10 cellular contexts compared by ENCODE assay signal in the genomic region with DNA sequence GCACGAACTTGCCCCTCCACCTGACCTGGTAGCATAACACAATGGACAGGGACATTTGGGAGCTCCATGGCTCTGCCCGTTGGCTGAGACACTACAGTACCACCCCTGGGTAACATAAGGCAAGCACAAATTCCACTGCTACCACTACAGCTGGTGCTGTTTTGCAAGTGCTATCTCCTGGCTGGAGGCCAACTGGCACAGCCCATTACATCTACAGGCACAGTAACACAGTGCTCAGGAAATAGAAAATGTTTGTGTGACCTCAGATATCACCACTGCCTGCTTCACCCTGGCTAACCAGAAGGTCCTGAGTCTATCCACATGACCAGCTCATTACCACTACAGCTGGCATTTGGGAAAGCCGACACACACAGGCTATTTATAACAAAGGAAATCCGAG.
DNase-seq lines count a peak whose midpoint lies in the region; ATAC-seq and TF ChIP-seq lines count a peak whose summit lies in the region.
"Had no signal": no experiment of that assay in that cellular context is flagged by ENCODE, and none has a peak within 500 bp of the region (broad histone marks: within the 10 kb centered on the region; RNA-seq: fewer than 3 reads in every experiment).

No MANE protein-coding gene starts in this region.

- TF ChIP-seq CTCF in LNCaP clone FGC (IDR thresholded peaks at IDR 0.05; ENCODE audit: control insufficient read depth, extremely low read depth, insufficient read depth) (no peak), VCaP (conservative IDR thresholded peaks at IDR 0.05) (no peak), spleen (IDR thresholded peaks at IDR 0.05 in 8 of 11, conservative IDR thresholded peaks at IDR 0.05 in 3 of 11) (no peak)

- peaks cover 24% of the 10 kb centered on the region for H3K9me3 Mint-ChIP-seq in stimulated activated effector memory CD8-positive, alpha-beta T cell treated with anti-CD3 and anti-CD28 coated beads, Interleukin-12 subunit alpha, Interleukin-12 subunit beta, amount 100 ng/mL, for 72 hours

- ATAC-seq in right cardiac atrium (peak; percentile 98 to 99), GM21390 (IDR thresholded peaks at IDR 0.05; ENCODE audit: unreplicated experiment) (no peak)
- ATAC-seq in stimulated activated effector memory CD8-positive, alpha-beta T cell treated with anti-CD3 and anti-CD28 coated beads, Interleukin-12 subunit alpha, Interleukin-12 subunit beta, amount 100 ng/mL, for 72 hours = no peak
- ATAC-seq: stimulated activated naive CD8-positive, alpha-beta T cell treated with anti-CD3 and anti-CD28 coated beads, Interleukin-15, amount 100 ng/mL, for 72 hours had no signal

- no peaks in the 10 kb centered on the region for H3K36me3 Mint-ChIP-seq in stimulated activated effector memory CD8-positive, alpha-beta T cell treated with anti-CD3 and anti-CD28 coated beads, Interleukin-12 subunit alpha, Interleukin-12 subunit beta, amount 100 ng/mL, for 72 hours

- no peak overlapping the region for H3K27ac Mint-ChIP-seq in stimulated activated effector memory CD8-positive, alpha-beta T cell treated with anti-CD3 and anti-CD28 coated beads, Interleukin-12 subunit alpha, Interleukin-12 subunit beta, amount 100 ng/mL, for 72 hours
- H3K27ac Mint-ChIP-seq: stimulated activated naive CD8-positive, alpha-beta T cell treated with anti-CD3 and anti-CD28 coated beads, Interleukin-15, amount 100 ng/mL, for 72 hours had no signal

- no peaks in the 10 kb centered on the region for H3K27me3 ChIP-seq in right cardiac atrium (ENCODE audit: control insufficient read depth, insufficient read depth)
- H3K27me3 ChIP-seq in spleen (replicated peaks in 1 of 7) = no peaks in the 10 kb centered on the region

- H3K9me3 ChIP-seq in right cardiac atrium (ENCODE audit: control insufficient read depth, low read length) = no peaks in the 10 kb centered on the region
- peaks cover 0 to 18% (median 0%) of the 10 kb centered on the region in 8 donors for H3K9me3 ChIP-seq in spleen

- 24% methylated on average over 4 of the region's 4 CpGs for WGBS in right cardiac atrium
- 13 to 23% (median 17%) methylated on average over 4 of the region's 4 CpGs for WGBS in spleen, 5 donors

- CTCF ChIA-PET in HEK293T (lab: Yijun Ruan, JAX) = no interaction called here

- POLR2A ChIA-PET in HEK293T (lab: Yijun Ruan, JAX) = no interaction called here

- no peaks in the 10 kb centered on the region for H3K4me1 Mint-ChIP-seq in stimulated activated effector memory CD8-positive, alpha-beta T cell treated with anti-CD3 and anti-CD28 coated beads, Interleukin-12 subunit alpha, Interleukin-12 subunit beta, amount 100 ng/mL, for 72 hours
- H3K4me1 Mint-ChIP-seq: stimulated activated naive CD8-positive, alpha-beta T cell treated with anti-CD3 and anti-CD28 coated beads, Interleukin-15, amount 100 ng/mL, for 72 hours had no signal

- H3K27ac ChIP-seq in VCaP (peak overlapping the region; percentile 88), right cardiac atrium (ENCODE audit: low read length) (no peak overlapping the region), spleen (no peak overlapping the region)

- intact Hi-C loops in right cardiac atrium (cut with DNase I) = no loop called here
- intact Hi-C loops in spleen (cut with DNase I; ENCODE audit: low total_unique reads) = no loop called here

- no peak for TF ChIP-seq POLR2A in spleen (IDR thresholded peaks at IDR 0.05)

- H3K4me3 ChIP-seq in LNCaP clone FGC (ENCODE audit: low read depth, low read length) = no peak overlapping the region
- H3K4me3 ChIP-seq in right cardiac atrium (ENCODE audit: low read length) = no peak overlapping the region
- no peak overlapping the region for H3K4me3 ChIP-seq in spleen

- no peaks in the 10 kb centered on the region for H3K36me3 ChIP-seq in spleen

- no peak overlapping the region for H3K4me3 Mint-ChIP-seq in stimulated activated effector memory CD8-positive, alpha-beta T cell treated with anti-CD3 and anti-CD28 coated beads, Interleukin-12 subunit alpha, Interleukin-12 subunit beta, amount 100 ng/mL, for 72 hours
- H3K4me3 Mint-ChIP-seq: stimulated activated naive CD8-positive, alpha-beta T cell treated with anti-CD3 and anti-CD28 coated beads, Interleukin-15, amount 100 ng/mL, for 72 hours had no signal

- DNase-seq in LNCaP clone FGC (ENCODE audit: low read depth) = peak; percentile 68
- peak; percentile 79 to 92 (median 87) for DNase-seq in right cardiac atrium
- DNase-seq in spleen = peak; percentile 78
- no peak for DNase-seq in stimulated activated effector memory CD8-positive, alpha-beta T cell treated with anti-CD3 and anti-CD28 coated beads, Interleukin-12 subunit alpha, Interleukin-12 subunit beta, amount 100 ng/mL, for 72 hours (ENCODE audit: low spot score in 2 of 2)
- no peak for DNase-seq in HEK293T (ENCODE audit: extremely low spot score)
- DNase-seq: NCI-H1092 treated with DMSO at 0.1 percent for 48 hours; stimulated activated CD4-positive, alpha-beta T cell treated with anti-CD3 and anti-CD28 coated beads, Interleukin-12 subunit alpha, Interleukin-12 subunit beta, amount 100 ng/mL, for 4 hours; stimulated activated naive CD8-positive, alpha-beta T cell treated with anti-CD3 and anti-CD28 coated beads, Interleukin-15, amount 100 ng/mL, for 72 hours had no signal

- H3K4me1 ChIP-seq in right cardiac atrium (ENCODE audit: control insufficient read depth, insufficient read depth, low read length) = peaks cover 2% of the 10 kb centered on the region
- H3K4me1 ChIP-seq in spleen = no peaks in the 10 kb centered on the region

TF ChIP-seq in HEK293T, 16 proteins besides CTCF, POLR2A, EP300 and RAD21:
- TF ChIP-seq ZNF384 (IDR thresholded peaks at IDR 0.05) = no peak
- no peak for TF ChIP-seq HDGF (IDR thresholded peaks at IDR 0.05; ENCODE audit: borderline replicate concordance)
- TF ChIP-seq SUZ12 (IDR thresholded peaks at IDR 0.05) = no peak
- TF ChIP-seq L3MBTL2 (conservative IDR thresholded peaks at IDR 0.05) = no peak
- no peak for TF ChIP-seq ELF4 (IDR thresholded peaks at IDR 0.05)
- TF ChIP-seq CTBP1 (IDR thresholded peaks at IDR 0.05; ENCODE audit: borderline replicate concordance) = no peak
- no peak for TF ChIP-seq FOXM1 (IDR thresholded peaks at IDR 0.05; ENCODE audit: borderline replicate concordance)
- TF ChIP-seq FOXA1 (IDR thresholded peaks at IDR 0.05) = no peak
- TF ChIP-seq NFRKB (IDR thresholded peaks at IDR 0.05) = no peak

Comparison
In these comparisons a context has a peak if more than half of its experiments do, and no peak if none do; other contexts are left out.
1. DNase-seq: peak in LNCaP clone FGC (single experiment), right cardiac atrium (3 of 3) and spleen (single experiment); none in stimulated activated effector memory CD8-positive, alpha-beta T cell treated with anti-CD3 and anti-CD28 coated beads, Interleukin-12 subunit alpha, Interleukin-12 subunit beta, amount 100 ng/mL, for 72 hours (0 of 2) and HEK293T (single experiment).
2. ATAC-seq: peak in right cardiac atrium (2 of 2); none in stimulated activated effector memory CD8-positive, alpha-beta T cell treated with anti-CD3 and anti-CD28 coated beads, Interleukin-12 subunit alpha, Interleukin-12 subunit beta, amount 100 ng/mL, for 72 hours (single experiment) and GM21390 (single experiment).